In genomic region chr14:68343534-68344093, GRCh38 we compare ENCODE assay signal across 20 cellular contexts.
DNase-seq lines count a peak whose midpoint lies in the region; ATAC-seq and TF ChIP-seq lines count a peak whose summit lies in the region.
"Had no signal": no experiment of that assay in that cellular context is flagged by ENCODE, and none has a peak within 500 bp of the region (broad histone marks: within the 10 kb centered on the region; RNA-seq: fewer than 3 reads in every experiment).

No MANE protein-coding gene starts in this region.

- CTCF ChIA-PET in WTC11 (lab: Charles Lee), result no interaction called here

- H3K9me3 ChIP-seq in HUES6 (ENCODE audit: control insufficient read depth, insufficient read depth, low read depth, low read length), result no peaks in the 10 kb centered on the region

- peaks cover 5% of the 10 kb centered on the region for H3K27me3 Mint-ChIP-seq in WTC11 (ENCODE audit: low read depth)
- no peaks in the 10 kb centered on the region for H3K27me3 Mint-ChIP-seq in naive thymus-derived CD8-positive, alpha-beta T cell
- H3K27me3 Mint-ChIP-seq: B cell; CD4-positive, CD25-positive, alpha-beta regulatory T cell had no signal

- no peak overlapping the region for H3K4me3 ChIP-seq in HUES6 (ENCODE audit: low read depth, low read length)
- H3K4me3 ChIP-seq in mesendoderm (ENCODE audit: low read length), result no peak overlapping the region

- peak overlapping the region; percentile 50 for H3K56ac ChIP-seq in mesendoderm (ENCODE audit: low read length)

- peak; percentile 62 for ATAC-seq in WTC11
- ATAC-seq in naive thymus-derived CD8-positive, alpha-beta T cell, result no peak
- ATAC-seq: HepG2, PC-3 had no signal

- WGBS in mesendoderm (ENCODE audit: extremely low coverage, insufficient coverage, low lambda C conversion rate), result no CpG with 5 or more reads among the region's 2 CpGs

- peak overlapping the region; percentile 37 for H2BK5ac ChIP-seq in mesendoderm (ENCODE audit: low read length)

- H3K27ac ChIP-seq in HUES6 (ENCODE audit: low read depth, low read length) (0 out of 2 replicates have a peak overlapping the region, but pooled peaks have one; percentile 5), mesendoderm (ENCODE audit: low read depth, low read length) (no peak overlapping the region)

- no peak overlapping the region for H3K18ac ChIP-seq in mesendoderm (ENCODE audit: low read length)

- no peak overlapping the region for H2BK15ac ChIP-seq in mesendoderm (replicated peaks; ENCODE audit: low read depth)

- no peak overlapping the region for H4K5ac ChIP-seq in mesendoderm (ENCODE audit: low read length)

- POLR2A ChIA-PET in WTC11 (lab: Charles Lee), result no interaction called here
- POLR2A ChIA-PET in naive thymus-derived CD8-positive, alpha-beta T cell (lab: Charles Lee), result interaction anchor here (1.3 kb wide), 1 partner anchor 10 kb away, joined by 7 read pairs; no protein-coding TSS in a partner anchor

- no peak overlapping the region for H3K4me2 ChIP-seq in mesendoderm (ENCODE audit: low read length)

- H3K4me1 ChIP-seq in HUES6 (ENCODE audit: control insufficient read depth, insufficient read depth, low read length), result peaks cover 44% of the 10 kb centered on the region
- H3K4me1 ChIP-seq in mesendoderm (ENCODE audit: control insufficient read depth, low read depth, low read length), result peaks cover 11% of the 10 kb centered on the region

- peaks cover 16% of the 10 kb centered on the region for H3K9me3 Mint-ChIP-seq in WTC11
- peaks cover 0 to 9% (median 0%) of the 10 kb centered on the region in 9 donors for H3K9me3 Mint-ChIP-seq in naive thymus-derived CD8-positive, alpha-beta T cell

- H3K4me1 Mint-ChIP-seq in WTC11, result peaks cover 59% of the 10 kb centered on the region
- H3K4me1 Mint-ChIP-seq in naive thymus-derived CD8-positive, alpha-beta T cell, result peaks cover 17 to 46% (median 31%) of the 10 kb centered on the region in 4 donors

- H2BK120ac ChIP-seq in mesendoderm (ENCODE audit: low read depth, low read length), result no peak overlapping the region

- H3K36me3 Mint-ChIP-seq in WTC11, result peaks cover 19% of the 10 kb centered on the region
- peaks cover 2 to 8% (median 4%) of the 10 kb centered on the region in 3 donors for H3K36me3 Mint-ChIP-seq in naive thymus-derived CD8-positive, alpha-beta T cell

- H3K36me3 ChIP-seq in HUES6 (ENCODE audit: control insufficient read depth, insufficient read depth, low read length), result no peaks in the 10 kb centered on the region
- no peaks in the 10 kb centered on the region for H3K36me3 ChIP-seq in mesendoderm (ENCODE audit: control insufficient read depth, insufficient read depth, low read length)

- no peak overlapping the region for H3K4ac ChIP-seq in mesendoderm (ENCODE audit: low read depth, low read length)

- H4K8ac ChIP-seq in mesendoderm (ENCODE audit: low read depth, low read length), result no peak overlapping the region

- peak overlapping the region; percentile 56 for H2AK5ac ChIP-seq in mesendoderm (ENCODE audit: low read length)

- H3K27me3 ChIP-seq in HUES6 (ENCODE audit: control insufficient read depth, insufficient read depth, low read length) (no peaks in the 10 kb centered on the region), mesendoderm (ENCODE audit: insufficient read depth, low read length, poor library complexity) (no peaks in the 10 kb centered on the region)

- no peak overlapping the region for H3K23ac ChIP-seq in mesendoderm (ENCODE audit: low read length)

- no peak overlapping the region for H3K4me3 Mint-ChIP-seq in WTC11
- H3K4me3 Mint-ChIP-seq in naive thymus-derived CD8-positive, alpha-beta T cell, result no peak overlapping the region
- H3K4me3 Mint-ChIP-seq: B cell; CD4-positive, CD25-positive, alpha-beta regulatory T cell had no signal

- no peaks in the 10 kb centered on the region for H3K79me2 ChIP-seq in mesendoderm (ENCODE audit: control insufficient read depth, insufficient read depth, low read length)

- H3K27ac Mint-ChIP-seq in WTC11, result peak overlapping the region; percentile 74
- H3K27ac Mint-ChIP-seq in naive thymus-derived CD8-positive, alpha-beta T cell, result peak overlapping the region in 2 of 10 donors; percentile 11 to 69
- H3K27ac Mint-ChIP-seq: B cell; CD4-positive, CD25-positive, alpha-beta regulatory T cell had no signal

- DNase-seq in ELF-1 (ENCODE audit: low read depth, low spot score) (peak; percentile 42), WTC11 (ENCODE audit: low spot score) (no peak), mesendoderm (peak; percentile 79), nucleus accumbens (lab: John Stamatoyannopoulos, UW) (no peak), NCI-H226 (no peak)
- no peak for DNase-seq in naive thymus-derived CD8-positive, alpha-beta T cell
- DNase-seq: CD4-positive, CD25-positive, alpha-beta regulatory T cell; GOT3; KG1; NCI-H1105; NCI-H146; NCI-H2029 treated with DMSO at 0.1 percent for 48 hours; NCI-H2171; NCI-H524 treated with DMSO at 0.1 percent for 48 hours; NCI-H82; PC-3; Right ventricle myocardium superior had no signal

- H3K79me1 ChIP-seq in mesendoderm (ENCODE audit: low read length), result no peaks in the 10 kb centered on the region

- H3K9ac ChIP-seq in HUES6 (ENCODE audit: low read length) (no peak overlapping the region), mesendoderm (ENCODE audit: low read length) (no peak overlapping the region)

- no peak for TF ChIP-seq CTCF in WTC11 (IDR thresholded peaks at IDR 0.05)

TF ChIP-seq in WTC11, 78 proteins besides CTCF, POLR2A, EP300 and RAD21:
- no peak for TF ChIP-seq RORB (CRISPR knock-in tag; IDR thresholded peaks at IDR 0.05)
- 0 out of 2 replicates have a peak, but pooled peaks have one; percentile 43 for TF ChIP-seq ETV6 (CRISPR knock-in tag; IDR thresholded peaks at IDR 0.05)

Comparison
In these comparisons a context has a peak if more than half of its experiments do, and no peak if none do; other contexts are left out.
1. DNase-seq: peak in ELF-1 (single experiment) and mesendoderm (single experiment); none in WTC11 (single experiment), nucleus accumbens (0 of 56), naive thymus-derived CD8-positive, alpha-beta T cell (0 of 10) and NCI-H226 (single experiment).